In genomic region chr1:175313672-175314225, GRCh38 we compare ENCODE assay signal across 17 cellular contexts.
"Had no signal": no experiment of that assay in that cellular context is flagged by ENCODE, and none has a peak within 500 bp of the region (broad histone marks: within the 10 kb centered on the region; RNA-seq: fewer than 3 reads in every experiment).

No MANE protein-coding gene starts in this region.

- H3K27ac ChIP-seq: adrenal gland, colonic mucosa, pancreas, sigmoid colon, spleen, stomach, thoracic aorta had no signal

- H3K9me3 Mint-ChIP-seq: activated CD4-positive, alpha-beta memory T cell treated with anti-CD3 and anti-CD28 coated beads, Interleukin-2, amount 10 ng/mL, durations not matched to agents 7 days and 5 days; activated naive CD4-positive, alpha-beta T cell treated with anti-CD3 and anti-CD28 coated beads, Interleukin-2, amount 50 U/mL, for 24 hours; activated T-cell treated with anti-CD3 and anti-CD28 coated beads, Interleukin-2, amount 50 U/mL, for 24 hours; WTC11 had no signal

- H3K4me1 ChIP-seq: adrenal gland, colonic mucosa had no signal

- H3K27me3 Mint-ChIP-seq: activated naive CD4-positive, alpha-beta T cell treated with anti-CD3 and anti-CD28 coated beads, Interleukin-2, amount 50 U/mL, for 24 hours; activated T-cell treated with anti-CD3 and anti-CD28 coated beads, Interleukin-2, amount 50 U/mL, for 24 hours had no signal

- DNase-seq: activated CD4-positive, alpha-beta memory T cell treated with anti-CD3 and anti-CD28 coated beads, Interleukin-2, amount 10 ng/mL, durations not matched to agents 7 days and 5 days; activated CD4-positive, alpha-beta T cell treated with anti-CD3 and anti-CD28 coated beads for 4 hours; activated effector memory CD4-positive, alpha-beta T cell treated with Interleukin-2 at 50 U/mL for 16 hours; activated T-cell treated with anti-CD3 and anti-CD28 coated beads, Interleukin-2, amount 50 U/mL, for 24 hours; colonic mucosa; left colon; mucosa of descending colon; naive thymus-derived CD4-positive, alpha-beta T cell; sigmoid colon; spleen; stomach had no signal

- H3K27ac Mint-ChIP-seq: activated CD4-positive, alpha-beta memory T cell treated with anti-CD3 and anti-CD28 coated beads, Interleukin-2, amount 10 ng/mL, durations not matched to agents 7 days and 5 days; activated naive CD4-positive, alpha-beta T cell treated with anti-CD3 and anti-CD28 coated beads, Interleukin-2, amount 50 U/mL, for 24 hours; activated T-cell treated with anti-CD3 and anti-CD28 coated beads, Interleukin-2, amount 50 U/mL, for 24 hours; WTC11 had no signal

- ATAC-seq: left colon; mucosa of descending colon; naive thymus-derived CD4-positive, alpha-beta T cell; WTC11 had no signal

- H3K36me3 ChIP-seq: adrenal gland, colonic mucosa, pancreas, sigmoid colon, spleen, stomach, thoracic aorta had no signal

- FAIRE-seq: islet of Langerhans, pancreas had no signal

- H3K4me3 Mint-ChIP-seq: activated CD4-positive, alpha-beta memory T cell treated with anti-CD3 and anti-CD28 coated beads, Interleukin-2, amount 10 ng/mL, durations not matched to agents 7 days and 5 days; activated naive CD4-positive, alpha-beta T cell treated with anti-CD3 and anti-CD28 coated beads, Interleukin-2, amount 50 U/mL, for 24 hours; activated T-cell treated with anti-CD3 and anti-CD28 coated beads, Interleukin-2, amount 50 U/mL, for 24 hours; naive thymus-derived CD4-positive, alpha-beta T cell; WTC11 had no signal

- H3K4me1 Mint-ChIP-seq: activated CD4-positive, alpha-beta memory T cell treated with anti-CD3 and anti-CD28 coated beads, Interleukin-2, amount 10 ng/mL, durations not matched to agents 7 days and 5 days; activated naive CD4-positive, alpha-beta T cell treated with anti-CD3 and anti-CD28 coated beads, Interleukin-2, amount 50 U/mL, for 24 hours had no signal

- H3K36me3 Mint-ChIP-seq: activated naive CD4-positive, alpha-beta T cell treated with anti-CD3 and anti-CD28 coated beads, Interleukin-2, amount 50 U/mL, for 24 hours; naive thymus-derived CD4-positive, alpha-beta T cell; WTC11 had no signal

- H3K27me3 ChIP-seq: adrenal gland, colonic mucosa, pancreas, sigmoid colon, spleen, stomach had no signal

- H3K9me3 ChIP-seq: adrenal gland, colonic mucosa, mucosa of descending colon, pancreas, sigmoid colon, spleen, stomach, thoracic aorta had no signal

- H3K4me3 ChIP-seq: adrenal gland, colonic mucosa, mucosa of descending colon, pancreas, sigmoid colon, spleen, stomach, thoracic aorta had no signal
